ENCODE assay signal across 21 cellular contexts in genomic region chr14:94675036-94675435, GRCh38.
A peak's percentile ranks its signal among the peaks of the same experiment; 100 is the strongest.
DNase-seq lines count a peak whose midpoint lies in the region; ATAC-seq and TF ChIP-seq lines count a peak whose summit lies in the region.
"Had no signal": no experiment of that assay in that cellular context is flagged by ENCODE, and none has a peak within 500 bp of the region (broad histone marks: within the 10 kb centered on the region; RNA-seq: fewer than 3 reads in every experiment).

No MANE protein-coding gene starts in this region.

- H3K79me1 ChIP-seq in IMR-90 (ENCODE audit: low read depth in 1 of 2, low read length in 2 of 2) = no peaks in the 10 kb centered on the region

- H3K27ac ChIP-seq in IMR-90 (ENCODE audit: insufficient read depth, low read length) (no peak overlapping the region), RWPE2 (ENCODE audit: poor library complexity, severe bottlenecking) (no peak overlapping the region), sigmoid colon (no peak overlapping the region)

- no peak overlapping the region for H3K14ac ChIP-seq in IMR-90 (replicated peaks; ENCODE audit: low read depth, low read length)

- H2BK15ac ChIP-seq in IMR-90 (ENCODE audit: low read depth, low read length) = peak overlapping the region; percentile 74; the same call in 1 of the 3 replicates

- no peak overlapping the region for H2AFZ ChIP-seq in IMR-90 (replicated peaks; ENCODE audit: low read length, poor library complexity)

- peaks cover 5% of the 10 kb centered on the region for H3K4me1 ChIP-seq in IMR-90 (ENCODE audit: control insufficient read depth, insufficient read depth, low read length)
- peaks cover 3% of the 10 kb centered on the region for H3K4me1 ChIP-seq in RWPE2 (ENCODE audit: insufficient read depth, poor library complexity, severe bottlenecking)
- H3K4me1 ChIP-seq in sigmoid colon = no peaks in the 10 kb centered on the region
- H3K4me1 ChIP-seq: BE2C, HAP-1 had no signal

- H3K18ac ChIP-seq in IMR-90 (ENCODE audit: low read depth, low read length) = no peak overlapping the region

- H2BK20ac ChIP-seq in IMR-90 (ENCODE audit: low read depth, low read length) = no peak overlapping the region

- intact Hi-C loops in IMR-90 (cut with micrococcal nuclease) (no loop called here), sigmoid colon (cut with DNase I) (no loop called here)

- CTCF ChIA-PET in IMR-90 (lab: Yijun Ruan, JAX) (interaction anchor here (1.0 kb wide), 1 partner anchor 15 kb away, joined by 4 read pairs; no protein-coding TSS in a partner anchor), HEK293T (lab: Yijun Ruan, JAX) (no interaction called here)

- H3K27me3 ChIP-seq in IMR-90 (ENCODE audit: control insufficient read depth, insufficient read depth, low read length) (no peaks in the 10 kb centered on the region), RWPE2 (ENCODE audit: insufficient read depth, poor library complexity, severe bottlenecking) (no peaks in the 10 kb centered on the region), sigmoid colon (no peaks in the 10 kb centered on the region)
- H3K27me3 ChIP-seq: BE2C had no signal

- in situ Hi-C loops in IMR-90 (cut with MboI; ENCODE audit: low sequenced_read_pairs) = loop anchor here (25.0 kb wide), 1 partner anchor 1312 kb away; no protein-coding TSS in a partner anchor

- TF ChIP-seq CTCF in IMR-90 (conservative IDR thresholded peaks at IDR 0.05; ENCODE audit: low read depth, low read length) = no peak
- no peak for TF ChIP-seq CTCF in RWPE2 (IDR thresholded peaks at IDR 0.05; ENCODE audit: poor library complexity, severe bottlenecking)
- no peak for TF ChIP-seq CTCF in sigmoid colon (IDR thresholded peaks at IDR 0.05)
- TF ChIP-seq CTCF in endothelial cell (IDR thresholded peaks at IDR 0.05; ENCODE audit: unreplicated experiment) = no peak

- no peak overlapping the region for H2BK5ac ChIP-seq in IMR-90 (ENCODE audit: low read depth, low read length, poor library complexity, severe bottlenecking)

- H2AK5ac ChIP-seq in IMR-90 (ENCODE audit: low read depth, low read length) = no peak overlapping the region

- no peaks in the 10 kb centered on the region; the same call in 1 of the 2 replicates for H3K9me1 ChIP-seq in IMR-90 (ENCODE audit: insufficient read depth, low read length)

- H4K8ac ChIP-seq in IMR-90 (ENCODE audit: low read depth in 2 of 2, low read length in 2 of 2) = 0 out of 4 replicates have a peak overlapping the region, but pooled peaks of 1 of the 2 experiments have one; percentile 45

- TF ChIP-seq EP300 in sigmoid colon (IDR thresholded peaks at IDR 0.05) = no peak

- H3K56ac ChIP-seq in IMR-90 (ENCODE audit: extremely low read depth, insufficient read depth, low read length) = no peak overlapping the region

- H2BK120ac ChIP-seq in IMR-90 (ENCODE audit: low read depth, low read length) = no peak overlapping the region

- no CpG with 5 or more reads among the region's 8 CpGs for WGBS in IMR-90 (ENCODE audit: extremely low coverage in 2 of 2, insufficient read length in 1 of 2), 2 experiments
- WGBS in sigmoid colon, 2 donors = 91 to 93% methylated on average over 8 of the region's 8 CpGs

- H3K36me3 ChIP-seq in IMR-90 (ENCODE audit: control insufficient read depth, insufficient read depth, low read length) = no peaks in the 10 kb centered on the region
- H3K36me3 ChIP-seq in RWPE2 (ENCODE audit: low read depth) = no peaks in the 10 kb centered on the region
- H3K36me3 ChIP-seq in sigmoid colon = no peaks in the 10 kb centered on the region
- H3K36me3 ChIP-seq: BE2C, HAP-1 had no signal

- H3K9me3 Mint-ChIP-seq in endothelial cell (ENCODE audit: unreplicated experiment) = no peaks in the 10 kb centered on the region

- H3K27ac Mint-ChIP-seq in endothelial cell (ENCODE audit: unreplicated experiment) = no peak overlapping the region
- H3K27ac Mint-ChIP-seq: CD4-positive, CD25-positive, alpha-beta regulatory T cell; CD8-positive, alpha-beta memory T cell; IgD-negative memory B cell had no signal

- peaks cover 10% of the 10 kb centered on the region for H3K4me1 Mint-ChIP-seq in endothelial cell (ENCODE audit: unreplicated experiment)
- H3K4me1 Mint-ChIP-seq: CD4-positive, CD25-positive, alpha-beta regulatory T cell; CD8-positive, alpha-beta memory T cell; IgD-negative memory B cell had no signal

- H3K9ac ChIP-seq in IMR-90 (ENCODE audit: low read depth, low read length) = no peak overlapping the region

- no peak overlapping the region for H4K5ac ChIP-seq in IMR-90 (ENCODE audit: low read depth, low read length)

- H3K9me3 ChIP-seq in IMR-90 (ENCODE audit: control insufficient read depth, insufficient read depth, low read length) (no peaks in the 10 kb centered on the region), RWPE2 (ENCODE audit: severe bottlenecking) (no peaks in the 10 kb centered on the region), sigmoid colon (no peaks in the 10 kb centered on the region)
- H3K9me3 ChIP-seq: BE2C, HAP-1 had no signal

- H3K4me3 ChIP-seq in IMR-90 (ENCODE audit: insufficient read depth, low read depth, low read length) = no peak overlapping the region
- H3K4me3 ChIP-seq in RWPE2 (ENCODE audit: severe bottlenecking) = no peak overlapping the region
- no peak overlapping the region for H3K4me3 ChIP-seq in sigmoid colon
- H3K4me3 ChIP-seq: GM12878, HAP-1 had no signal

- no peak overlapping the region for H3K4me3 Mint-ChIP-seq in endothelial cell (ENCODE audit: unreplicated experiment)
- H3K4me3 Mint-ChIP-seq: CD4-positive, CD25-positive, alpha-beta regulatory T cell; CD8-positive, alpha-beta memory T cell; IgD-negative memory B cell had no signal

- peak overlapping the region; percentile 24; the same call in 1 of the 2 replicates for H4K91ac ChIP-seq in IMR-90 (ENCODE audit: insufficient read depth, low read depth, low read length)

- H3K4me2 ChIP-seq in IMR-90 (ENCODE audit: low read depth, low read length) = no peak overlapping the region

- dilution Hi-C loops in IMR-90 (cut with HindIII; ENCODE audit: low sequenced_read_pairs, unreplicated experiment) = no loop called here

- H2AK9ac ChIP-seq in IMR-90 (replicated peaks; ENCODE audit: low read depth, low read length, poor library complexity) = no peak overlapping the region

- TF ChIP-seq RAD21 in IMR-90 (IDR thresholded peaks at IDR 0.05; ENCODE audit: low read length) = no peak

- POLR2A ChIA-PET in IMR-90 (lab: Charles Lee; ENCODE audit: unreplicated experiment) (no interaction called here), HEK293T (lab: Yijun Ruan, JAX) (no interaction called here)

- no peak for DNase-seq in IMR-90
- DNase-seq in RWPE2 (ENCODE audit: low spot score) = peak; percentile 12
- peak; percentile 4 for DNase-seq in left lobe of liver (ENCODE audit: low spot score)
- peak; percentile 26 for DNase-seq in sigmoid colon
- no peak for DNase-seq in NOMO-1 treated with dmso at 0.1 percent for 144 hours (lab: John Stamatoyannopoulos, UW; ENCODE audit: unreplicated experiment)
- DNase-seq in T-helper 1 cell = no peak
- DNase-seq in endothelial cell (ENCODE audit: low spot score) = no peak
- no peak for DNase-seq in HEK293T (ENCODE audit: extremely low spot score)
- DNase-seq: ACHN; BE2C; C1 segment of cervical spinal cord; CD4-positive, CD25-positive, alpha-beta regulatory T cell; CD8-positive, alpha-beta memory T cell; COR-L47; DMS 273 treated with DMSO at 0.1 percent for 48 hours; DMS53; DND-41; EL had no signal

- no peak for ATAC-seq in IMR-90 (ENCODE audit: low read depth)
- ATAC-seq in RWPE2 (ENCODE audit: low read depth) = no peak
- no peak for ATAC-seq in left lobe of liver
- ATAC-seq: GM12878 had no signal

- no peak overlapping the region for H3K4ac ChIP-seq in IMR-90 (ENCODE audit: low read depth, low read length)

- peaks cover 4% of the 10 kb centered on the region for H3K36me3 Mint-ChIP-seq in endothelial cell (ENCODE audit: low read depth, unreplicated experiment)
- H3K36me3 Mint-ChIP-seq: CD4-positive, CD25-positive, alpha-beta regulatory T cell; CD8-positive, alpha-beta memory T cell; IgD-negative memory B cell had no signal

- H4K20me1 ChIP-seq in IMR-90 (ENCODE audit: insufficient read depth, low read length) = no peaks in the 10 kb centered on the region

- H3K27me3 Mint-ChIP-seq in endothelial cell (ENCODE audit: unreplicated experiment) = peaks cover 4% of the 10 kb centered on the region
- H3K27me3 Mint-ChIP-seq: CD4-positive, CD25-positive, alpha-beta regulatory T cell had no signal

- H3K23ac ChIP-seq in IMR-90 (ENCODE audit: low read depth, low read length) = no peak overlapping the region

- no peak for TF ChIP-seq POLR2A in IMR-90 (IDR thresholded peaks at IDR 0.05; ENCODE audit: low read depth, low read length)
- no peak for TF ChIP-seq POLR2A in sigmoid colon (IDR thresholded peaks at IDR 0.05)

- BruUV-seq in IMR-90 (replicated peaks; lab: Mats Ljungman, UMichigan) = no TSS peak

TF ChIP-seq in IMR-90, 13 proteins besides CTCF, POLR2A, EP300 and RAD21:
- TF ChIP-seq RFX5 (IDR thresholded peaks at IDR 0.05; ENCODE audit: low read depth, low read length) (no peak), BHLHE40 (IDR thresholded peaks at IDR 0.05; ENCODE audit: low read depth, low read length) (no peak), RCOR1 (IDR thresholded peaks at IDR 0.05; ENCODE audit: insufficient replicate concordance, low read length) (no peak), MXI1 (IDR thresholded peaks at IDR 0.05; ENCODE audit: borderline replicate concordance, low read depth, low read length) (no peak), NFE2L2 (IDR thresholded peaks at IDR 0.05; ENCODE audit: low read depth, low read length) (no peak), MAFK (IDR thresholded peaks at IDR 0.05; ENCODE audit: low read depth, low read length) (no peak), FOS (IDR thresholded peaks at IDR 0.05; ENCODE audit: low read depth, low read length) (no peak)

TF ChIP-seq in HEK293T, 16 proteins besides CTCF, POLR2A, EP300 and RAD21:
- no peak for TF ChIP-seq NFRKB (IDR thresholded peaks at IDR 0.05)
- no peak for TF ChIP-seq FOXM1 (IDR thresholded peaks at IDR 0.05; ENCODE audit: borderline replicate concordance)
- TF ChIP-seq ZNF384 (IDR thresholded peaks at IDR 0.05) = no peak

Comparison
In these comparisons a context has a peak if more than half of its experiments do, and no peak if none do; other contexts are left out.
1. DNase-seq: peak in RWPE2 (single experiment), left lobe of liver (single experiment) and sigmoid colon (single experiment); none in IMR-90 (single experiment), NOMO-1 treated with dmso at 0.1 percent for 144 hours (single experiment), T-helper 1 cell (0 of 5), endothelial cell (single experiment) and HEK293T (single experiment).